Comparison of ENCODE assay signal across 11 cellular contexts in the genomic region with DNA sequence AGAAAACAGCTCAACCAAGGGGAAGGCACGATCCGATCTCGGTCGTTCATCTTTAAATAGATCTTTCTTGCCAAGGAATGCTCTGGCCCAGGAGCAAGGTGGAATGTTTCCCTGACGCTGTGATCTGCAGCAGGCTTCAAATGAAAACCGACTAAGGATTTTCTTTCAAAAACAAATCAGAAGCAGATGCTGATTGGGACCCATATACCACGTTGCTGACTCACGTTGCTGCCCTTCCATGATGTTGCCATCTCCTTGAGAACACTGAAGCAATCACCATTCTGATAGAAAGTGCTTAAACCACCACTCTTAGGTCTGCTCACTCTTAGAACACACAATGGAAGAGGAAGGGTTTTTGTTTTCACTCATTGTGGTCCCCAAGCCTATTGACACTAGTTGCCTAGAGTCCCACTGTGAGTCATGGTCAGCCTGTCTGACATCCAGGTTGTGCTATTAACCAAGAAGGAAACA. TPM values are rescaled to one million over a fixed set of nuclear protein-coding genes. Genes with fewer than 3 reads are reported as not detected.
DNase-seq lines count a peak whose midpoint lies in the region; ATAC-seq and TF ChIP-seq lines count a peak whose summit lies in the region.
"Had no signal": no experiment of that assay in that cellular context is flagged by ENCODE, and none has a peak within 500 bp of the region (broad histone marks: within the 10 kb centered on the region; RNA-seq: fewer than 3 reads in every experiment).

No MANE protein-coding gene starts in this region.

- no peaks in the 10 kb centered on the region for H3K4me1 Mint-ChIP-seq in memory B cell

- H3K27me3 Mint-ChIP-seq in memory B cell, result no peaks in the 10 kb centered on the region

- POLR2A ChIA-PET in PC-3 (lab: Charles Lee; ENCODE audit: unreplicated experiment), result no interaction called here

- H3K9me3 ChIP-seq in adipocyte (ENCODE audit: control insufficient read depth, low read length) (no peaks in the 10 kb centered on the region), PC-3 (ENCODE audit: low read length) (no peaks in the 10 kb centered on the region)

- H3F3A ChIP-seq in PC-3 (ENCODE audit: low read length, unreplicated experiment), result no peaks in the 10 kb centered on the region

- no peak for TF ChIP-seq CTCF in PC-3 (conservative IDR thresholded peaks at IDR 0.05; ENCODE audit: low read depth, low read length)

- H3K27me3 ChIP-seq in adipocyte (replicated peaks; ENCODE audit: control insufficient read depth, insufficient read depth, low read length), result no peaks in the 10 kb centered on the region
- no peaks in the 10 kb centered on the region for H3K27me3 ChIP-seq in PC-3 (ENCODE audit: low read length)

- peak overlapping the region; percentile 10 for H3K27ac Mint-ChIP-seq in memory B cell

- no peak overlapping the region for H3K4me3 Mint-ChIP-seq in memory B cell

- no peak overlapping the region for H3K27ac ChIP-seq in PC-3 (ENCODE audit: low read length)

- ATAC-seq in HG02588 (IDR thresholded peaks at IDR 0.05; ENCODE audit: unreplicated experiment) (peak; percentile 73), memory B cell (ENCODE audit: low read depth) (no peak), PC-3 (no peak)

- H3K36me3 ChIP-seq in adipocyte (ENCODE audit: control insufficient read depth, insufficient read depth, low read length, severe bottlenecking) (no peaks in the 10 kb centered on the region), PC-3 (ENCODE audit: low read depth, low read length) (no peaks in the 10 kb centered on the region)

- no peaks in the 10 kb centered on the region for H4K20me1 ChIP-seq in PC-3 (ENCODE audit: low read length)

- no peaks in the 10 kb centered on the region for H3K79me2 ChIP-seq in PC-3 (ENCODE audit: low read length)

- no peak overlapping the region for H3K4me2 ChIP-seq in PC-3 (ENCODE audit: low read length)

- in situ Hi-C loops in Caki2 (cut with HindIII; ENCODE audit: low pct_unique_long_range_greater_than_20kb, low sequenced_read_pairs), result no loop called here

- no peak overlapping the region for H2AFZ ChIP-seq in PC-3 (ENCODE audit: low read length)

- DNase-seq in Caki2 (ENCODE audit: low read depth), result peak; percentile 14
- DNase-seq in adipocyte (ENCODE audit: low read depth), result peak; percentile 93
- DNase-seq in memory B cell (ENCODE audit: low spot score in 2 of 2), result no peak
- no peak for DNase-seq in PC-3
- no peak for DNase-seq in GDM1 (lab: John Stamatoyannopoulos, UW)
- DNase-seq in NCI-H2081 (lab: John Stamatoyannopoulos, UW), result no peak
- no peak for DNase-seq in activated effector memory CD4-positive, alpha-beta T cell treated with Interleukin-2 at 50 U/mL for 16 hours
- DNase-seq: MM.1S, SHP77 had no signal

- H3K4me1 ChIP-seq in adipocyte (ENCODE audit: control insufficient read depth, insufficient read depth, low read length) (peaks cover 5% of the 10 kb centered on the region), PC-3 (ENCODE audit: insufficient read depth, low read length) (peaks cover 7% of the 10 kb centered on the region; the same call in 1 of the 2 replicates)

- no peak overlapping the region for H3K9ac ChIP-seq in adipocyte (ENCODE audit: low read length)
- no peak overlapping the region for H3K9ac ChIP-seq in PC-3 (ENCODE audit: low read length)

- CTCF ChIA-PET in PC-3 (lab: Charles Lee), result no interaction called here

- peaks cover 30% of the 10 kb centered on the region for H3K36me3 Mint-ChIP-seq in memory B cell

- no peaks in the 10 kb centered on the region for H3K9me3 Mint-ChIP-seq in memory B cell

- no peaks in the 10 kb centered on the region for H3K9me2 ChIP-seq in PC-3 (replicated peaks; ENCODE audit: low read length)

- H3K4me3 ChIP-seq in adipocyte (ENCODE audit: low read length), result peak overlapping the region; percentile 14
- no peak overlapping the region for H3K4me3 ChIP-seq in PC-3 (ENCODE audit: low read length)

- intact Hi-C loops in PC-3 (cut with micrococcal nuclease), result no loop called here

- BruUV-seq in PC-3 (replicated peaks; lab: Mats Ljungman, UMichigan), result no TSS peak

RNA-seq across cellular contexts. Expression of a gene that starts 26.1 kb away (rescaled TPM):
- total RNA-seq in Caki2 (2014; rRNA removed; shearing (Covaris generic); ENCODE audit: low replicate concordance), result 25.2 and 37.4 TPM in 2 replicates
- 13.5 and 14.0 TPM in 2 replicates for total RNA-seq in PC-3 (2014; rRNA removed)

RNA-seq across cellular contexts. Expression of a gene that starts 51.5 kb away (rescaled TPM):
- total RNA-seq in Caki2 (2014; rRNA removed; shearing (Covaris generic); ENCODE audit: low replicate concordance), result not detected in 2 replicates
- 11.6 and 11.8 TPM in 2 replicates for total RNA-seq in PC-3 (2014; rRNA removed)
- total RNA-seq: H4 had no signal

Comparison
In these comparisons a context has a peak if more than half of its experiments do, and no peak if none do; other contexts are left out.
1. DNase-seq: peak in Caki2 (single experiment) and adipocyte (single experiment); none in memory B cell (0 of 2), PC-3 (single experiment), GDM1 (single experiment), NCI-H2081 (0 of 2) and activated effector memory CD4-positive, alpha-beta T cell treated with Interleukin-2 at 50 U/mL for 16 hours (single experiment).
2. RNA of a gene that starts 51.5 kb away (total RNA-seq): 11.6 to 11.8 TPM in PC-3; not detected in Caki2; every median in the first group is over 10 times any median in the second.